In the genomic region with DNA sequence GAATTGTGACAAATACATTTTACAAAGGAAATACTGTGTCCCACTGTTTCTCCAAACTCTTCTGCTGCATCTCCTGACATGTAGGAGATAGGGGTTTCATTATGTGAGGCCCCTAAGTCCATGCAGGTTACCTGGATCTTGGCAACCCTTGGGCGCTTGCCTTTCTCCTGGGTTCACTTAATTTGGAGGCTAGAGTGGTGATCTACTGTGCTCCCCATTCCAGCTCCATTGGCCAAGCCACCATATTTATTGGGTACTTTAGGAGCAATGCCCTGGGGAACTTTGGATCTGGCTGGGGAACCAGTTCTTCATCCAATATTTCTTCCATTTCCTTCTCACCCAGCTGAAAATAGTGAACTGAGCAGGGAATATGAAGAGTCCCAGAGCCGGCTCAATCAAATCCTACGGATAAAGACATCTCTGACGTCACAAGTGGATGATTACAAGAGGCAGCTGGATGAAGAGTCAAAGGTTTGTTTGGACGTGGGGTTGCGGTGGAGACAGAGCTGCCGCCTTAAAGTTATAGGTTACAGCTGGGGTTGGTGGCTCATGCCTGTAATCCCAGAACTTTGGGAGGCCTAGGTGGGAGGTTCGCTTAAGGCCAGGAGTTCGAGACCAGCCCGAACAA, we compare ENCODE assay signal across 17 cellular contexts. TPM values are rescaled to one million over a fixed set of nuclear protein-coding genes. Genes with fewer than 3 reads are reported as not detected.
"Had no signal": no experiment of that assay in that cellular context is flagged by ENCODE, and none has a peak within 500 bp of the region (broad histone marks: within the 10 kb centered on the region; RNA-seq: fewer than 3 reads in every experiment).

No MANE protein-coding gene starts in this region.

- H3K27ac ChIP-seq: cardiac muscle cell, hepatocyte, tibial artery, vagina, VCaP had no signal

- ATAC-seq: left ventricle myocardium superior; natural killer cell treated with Interleukin-12 subunit alpha and Interleukin-12 subunit beta and Interleukin-15 and Interleukin-18, amount 100 ng/mL, for 72 hours; stimulated activated naive B cell treated with anti-CD40 and anti-IgM and Interleukin-4, amounts not matched to agents 10 μg/mL and 1 μg/mL and 100 μg/mL, for 72 hours had no signal

- H3K9me3 ChIP-seq: tibial artery, vagina had no signal

- H3K4me3 ChIP-seq: cardiac muscle cell, hepatocyte, tibial artery, vagina had no signal

- H3K4me1 ChIP-seq: tibial artery, vagina had no signal

- H3K36me3 ChIP-seq: cardiac muscle cell, tibial artery, vagina had no signal

- H3K27me3 ChIP-seq: cardiac muscle cell, hepatocyte, tibial artery, vagina had no signal

- DNase-seq: activated CD4-positive, alpha-beta T cell treated with anti-CD3 and anti-CD28 coated beads for 1 hour; activated CD4-positive, alpha-beta T cell treated with anti-CD3 and anti-CD28 coated beads, Interleukin-2, amount 50 U/mL, for 4 hours; activated naive CD4-positive, alpha-beta T cell treated with anti-CD3 and anti-CD28 coated beads, Interleukin-2, amount 50 U/mL, for 16 hours; activated T-cell treated with anti-CD3 and anti-CD28 coated beads, Interleukin-2, amount 50 U/mL, for 24 hours; islet precursor cell; left ventricle myocardium superior; nucleus accumbens; stimulated activated CD4-positive, alpha-beta T cell treated with anti-CD3 and anti-CD28 coated beads, Interleukin-4, amount 100 ng/mL, for 1 hour; stimulated activated naive B cell treated with anti-CD40 and anti-IgM and Interleukin-4, amounts not matched to agents 10 μg/mL and 1 μg/mL and 100 μg/mL, for 72 hours; tibial artery had no signal

RNA-seq across cellular contexts. Expression of a gene that starts 18.5 kb away (rescaled TPM):
- total RNA-seq: cardiac muscle cell; left ventricle myocardium superior; natural killer cell treated with Interleukin-12 subunit alpha and Interleukin-12 subunit beta and Interleukin-15 and Interleukin-18, amount 100 ng/mL, for 72 hours; subcutaneous adipose tissue; vagina had no signal
- polyA plus RNA-seq: adipose tissue, hepatocyte had no signal
